Comparison of ENCODE assay signal across 8 cellular contexts in the genomic region with DNA sequence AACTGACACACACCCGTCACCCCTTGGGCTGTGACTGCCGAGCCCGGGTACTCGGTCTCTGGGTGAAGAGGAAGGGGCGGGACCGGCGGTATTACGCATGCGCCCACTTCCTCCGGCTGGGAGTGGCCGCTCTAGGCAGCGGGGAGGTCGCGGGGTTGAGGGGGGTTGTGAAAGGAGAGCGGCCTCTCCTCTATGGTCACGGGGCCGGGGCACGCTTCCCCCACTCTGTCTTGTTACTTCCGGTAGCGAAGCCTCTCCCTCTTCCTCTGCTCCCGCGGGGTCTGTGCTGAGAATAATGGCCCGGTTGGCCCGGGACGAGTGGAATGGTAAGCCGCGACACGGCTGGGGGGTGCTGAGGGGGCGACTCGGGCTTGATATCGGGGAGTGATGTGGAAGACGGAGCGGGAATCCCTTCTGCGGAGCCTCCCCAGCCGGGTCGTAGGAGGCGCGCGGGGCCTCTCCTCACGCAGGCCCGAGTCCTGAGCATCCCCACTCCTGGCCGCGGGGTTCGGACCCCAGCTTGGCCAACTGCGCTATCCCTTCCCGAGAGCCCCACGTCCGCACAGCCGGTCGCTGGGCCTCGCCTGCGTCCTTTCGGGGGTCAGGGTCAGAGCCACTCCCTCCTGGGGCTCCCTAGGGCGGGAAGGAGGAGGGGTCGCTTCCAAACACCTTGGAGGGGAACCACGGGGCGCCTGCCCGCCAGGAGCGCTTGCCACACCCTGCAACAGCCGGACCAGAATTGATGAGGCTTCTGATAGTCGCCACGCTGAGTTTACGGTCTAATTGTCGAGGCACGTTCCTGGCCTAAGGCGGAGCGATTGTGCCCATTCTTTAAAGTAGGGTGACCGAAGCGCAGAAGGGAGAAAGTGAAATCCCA. TPM values are rescaled to one million over a fixed set of nuclear protein-coding genes. Genes with fewer than 3 reads are reported as not detected.
A peak's percentile ranks its signal among the peaks of the same experiment; 100 is the strongest.
DNase-seq lines count a peak whose midpoint lies in the region; ATAC-seq and TF ChIP-seq lines count a peak whose summit lies in the region.

A gene with protein sequence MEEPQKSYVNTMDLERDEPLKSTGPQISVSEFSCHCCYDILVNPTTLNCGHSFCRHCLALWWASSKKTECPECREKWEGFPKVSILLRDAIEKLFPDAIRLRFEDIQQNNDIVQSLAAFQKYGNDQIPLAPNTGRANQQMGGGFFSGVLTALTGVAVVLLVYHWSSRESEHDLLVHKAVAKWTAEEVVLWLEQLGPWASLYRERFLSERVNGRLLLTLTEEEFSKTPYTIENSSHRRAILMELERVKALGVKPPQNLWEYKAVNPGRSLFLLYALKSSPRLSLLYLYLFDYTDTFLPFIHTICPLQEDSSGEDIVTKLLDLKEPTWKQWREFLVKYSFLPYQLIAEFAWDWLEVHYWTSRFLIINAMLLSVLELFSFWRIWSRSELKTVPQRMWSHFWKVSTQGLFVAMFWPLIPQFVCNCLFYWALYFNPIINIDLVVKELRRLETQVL (plus strand): TSS at position 259 of the 877 bp plus-strand sequence. CDS start 11,396 bp downstream, outside the sequence.

- peaks cover 64% of the 10 kb centered on the region for H3K79me2 ChIP-seq in KMS-11 (ENCODE audit: insufficient read depth, low read depth)

- H3K9ac ChIP-seq in KMS-11: peak within 1 kb of the TSS; percentile 80

- no peaks in the 10 kb centered on the region for H3K36me3 ChIP-seq in KMS-11 (ENCODE audit: insufficient read depth)
- H3K36me3 ChIP-seq in Peyer's patch: peaks cover 0 to 5% (median 0%) of the 10 kb centered on the region in 3 donors
- peaks cover 0 to 4% of the 10 kb centered on the region in 2 donors for H3K36me3 ChIP-seq in muscle layer of duodenum (ENCODE audit: control insufficient read depth in 1 of 2, insufficient read depth in 2 of 2, low read length in 2 of 2)

- peak; percentile 89 for DNase-seq in DMS53 treated with DMSO at 0.1 percent for 48 hours (lab: John Stamatoyannopoulos, UW; ENCODE audit: unreplicated experiment)
- peak; percentile 99 to 100 (median 99) for DNase-seq in Peyer's patch
- peak; percentile 99 for DNase-seq in activated T-cell treated with anti-CD3 and anti-CD28 coated beads, Interleukin-2, amount 50 U/mL, for 48 hours
- peak; percentile 98 to 99 for DNase-seq in stimulated activated CD8-positive, alpha-beta memory T cell treated with anti-CD3 and anti-CD28 coated beads, Interleukin-7, amount 100 ng/mL, for 4 hours (ENCODE audit: low read depth in 2 of 2)

- ATAC-seq in GM21737 (IDR thresholded peaks at IDR 0.05; ENCODE audit: unreplicated experiment): peak; percentile 72
- ATAC-seq in esophagus mucosa: peak; percentile 85

- peak within 1 kb of the TSS; percentile 66 for H2AFZ ChIP-seq in KMS-11 (ENCODE audit: low read depth)

- peak within 1 kb of the TSS; percentile 87 for H3K4me2 ChIP-seq in KMS-11

- peak within 1 kb of the TSS; percentile 51 for H3K27ac ChIP-seq in KMS-11
- H3K27ac ChIP-seq in Peyer's patch: peak within 1 kb of the TSS; percentile 81 to 98 (median 96)
- H3K27ac ChIP-seq in muscle layer of duodenum (ENCODE audit: low read length): peak within 1 kb of the TSS; percentile 94

- H3K27me3 ChIP-seq in KMS-11 (ENCODE audit: insufficient read depth, low read depth): no peaks in the 10 kb centered on the region
- no peaks in the 10 kb centered on the region for H3K27me3 ChIP-seq in Peyer's patch
- no peaks in the 10 kb centered on the region for H3K27me3 ChIP-seq in muscle layer of duodenum (ENCODE audit: low read depth, low read length)

- H4K20me1 ChIP-seq in KMS-11 (ENCODE audit: insufficient read depth): peaks cover 12% of the 10 kb centered on the region

- peak; percentile 99 to 100 for TF ChIP-seq POLR2A in Peyer's patch (IDR thresholded peaks at IDR 0.05)

- no peak within 1 kb of the TSS for H3K4me3 ChIP-seq in KMS-11 (IDR thresholded peaks at IDR 0.05; ENCODE audit: insufficient read depth, low read depth, low read length)
- H3K4me3 ChIP-seq in Peyer's patch: peak within 1 kb of the TSS; percentile 80 to 86 (median 83)
- H3K4me3 ChIP-seq in muscle layer of duodenum (ENCODE audit: low read depth in 1 of 2, low read length in 2 of 2): peak within 1 kb of the TSS; percentile 87 to 99

- H3K9me3 ChIP-seq in Peyer's patch: no peaks in the 10 kb centered on the region
- H3K9me3 ChIP-seq in muscle layer of duodenum (ENCODE audit: control insufficient read depth in 1 of 2, low read length in 2 of 2): no peaks in the 10 kb centered on the region

- peaks cover 33% of the 10 kb centered on the region for H3K4me1 ChIP-seq in KMS-11 (ENCODE audit: low read depth, poor library complexity, severe bottlenecking)
- H3K4me1 ChIP-seq in Peyer's patch: peaks cover 0 to 49% (median 18%) of the 10 kb centered on the region in 4 donors
- peaks cover 12 to 37% of the 10 kb centered on the region in 2 donors for H3K4me1 ChIP-seq in muscle layer of duodenum (ENCODE audit: control insufficient read depth in 1 of 2, insufficient read depth in 2 of 2, low read length in 2 of 2)

- no peak for TF ChIP-seq CTCF in KMS-11 (conservative IDR thresholded peaks at IDR 0.05; ENCODE audit: low read depth, low read length)
- TF ChIP-seq CTCF in Peyer's patch (IDR thresholded peaks at IDR 0.05): no peak

RNA-seq across cellular contexts. Expression of the gene that starts here (rescaled TPM):
- total RNA-seq in Peyer's patch: 10 to 100 TPM; 58.6 to 77.2 (median 65.6) TPM
- total RNA-seq in esophagus mucosa: 27.3 TPM
